Comparison of ENCODE assay signal across 8 cellular contexts in genomic region chr6:32415521-32416019, GRCh38. TPM values are rescaled to one million over a fixed set of nuclear protein-coding genes. Genes with fewer than 3 reads are reported as not detected.
A peak's percentile ranks its signal among the peaks of the same experiment; 100 is the strongest.
DNase-seq lines count a peak whose midpoint lies in the region; ATAC-seq, FAIRE-seq and TF ChIP-seq lines count a peak whose summit lies in the region.

No MANE protein-coding gene starts in this region.

- H3K4me1 Mint-ChIP-seq in activated B cell treated with CpG ODN at 0.5 μM for 24 hours: peaks cover 14% of the 10 kb centered on the region

- peak overlapping the region; percentile 53 for H3K4me3 Mint-ChIP-seq in activated B cell treated with CpG ODN at 0.5 μM for 24 hours

- FAIRE-seq in keratinocyte (lab: Jason Lieb, UNC): peak; percentile 79

- H2AFZ ChIP-seq in keratinocyte (ENCODE audit: control insufficient read depth, low read length): no peak overlapping the region

- intact Hi-C loops in activated B cell treated with CpG ODN at 0.5 μM for 24 hours (cut with micrococcal nuclease): loop anchor here (1.0 to 10.0 kb wide), 5 partner anchors 17 to 453 kb away; no protein-coding TSS in a partner anchor

- H3K79me2 ChIP-seq in keratinocyte (ENCODE audit: control insufficient read depth, insufficient read depth, low read length): no peaks in the 10 kb centered on the region

- H4K20me1 ChIP-seq in keratinocyte (ENCODE audit: control insufficient read depth, extremely low read depth, insufficient read depth, low read length): no peaks in the 10 kb centered on the region

- peak overlapping the region; percentile 75 for H3K4me2 ChIP-seq in keratinocyte (ENCODE audit: control insufficient read depth, extremely low read depth, insufficient read depth, low read depth, low read length)

- peaks cover 12% of the 10 kb centered on the region for H3K27me3 ChIP-seq in keratinocyte (ENCODE audit: control insufficient read depth, extremely low read depth, insufficient read depth, low read length)

- POLR2A ChIA-PET in activated B cell treated with CpG ODN at 0.5 μM for 24 hours (lab: Charles Lee): no interaction called here

- H3K36me3 ChIP-seq in keratinocyte (ENCODE audit: control insufficient read depth in 2 of 2, extremely low read depth in 1 of 2, insufficient read depth in 2 of 2, low read length in 2 of 2): no peaks in the 10 kb centered on the region

- DNase-seq in SHP77 (lab: John Stamatoyannopoulos, UW) (peak; percentile 41 to 50), SHP77 treated with DMSO at 0.1 percent for 48 hours (lab: John Stamatoyannopoulos, UW) (no peak), NCI-H2171 treated with DMSO at 0.1 percent for 48 hours (lab: John Stamatoyannopoulos, UW) (peak; percentile 53), activated B cell treated with CpG ODN at 0.5 μM for 24 hours (peak; percentile 69), cardiac fibroblast (ENCODE audit: low read depth in 2 of 2) (peak; percentile 76 to 81), keratinocyte (ENCODE audit: low read depth, low spot score) (no peak), NCI-H1436 (lab: John Stamatoyannopoulos, UW) (no peak)
- peak; percentile 85 to 86 for DNase-seq in stimulated activated CD4-positive, alpha-beta T cell treated with anti-CD3 and anti-CD28 coated beads, Interleukin-2, amount 100 ng/mL, for 24 hours

- peaks cover 5% of the 10 kb centered on the region for H3K4me1 ChIP-seq in keratinocyte (ENCODE audit: control insufficient read depth, extremely low read depth, insufficient read depth, low read length)

- no peak overlapping the region for H3K9ac ChIP-seq in keratinocyte (ENCODE audit: control insufficient read depth, extremely low read depth, insufficient read depth, low read length)

- CTCF ChIA-PET in activated B cell treated with CpG ODN at 0.5 μM for 24 hours (lab: Charles Lee): interaction anchor here (0.9 to 6.7 kb wide), 10 partner anchors 9 to 453 kb away, joined by 3 to 149 read pairs (median 22); no protein-coding TSS in a partner anchor

- H3K27ac ChIP-seq in keratinocyte (ENCODE audit: control insufficient read depth, insufficient read depth, low read length): no peak overlapping the region

- no peaks in the 10 kb centered on the region for H3K36me3 Mint-ChIP-seq in activated B cell treated with CpG ODN at 0.5 μM for 24 hours (ENCODE audit: low read depth)

- peaks cover 6% of the 10 kb centered on the region for H3K27me3 Mint-ChIP-seq in activated B cell treated with CpG ODN at 0.5 μM for 24 hours

- dilution Hi-C loops in keratinocyte (cut with MboI; ENCODE audit: extremely low pct_ligation_motif_present, low sequenced_read_pairs): no loop called here

- H3K4me3 ChIP-seq in cardiac fibroblast (replicated peaks in 1 of 2; ENCODE audit: low read depth in 2 of 2, low read length in 2 of 2) (no peak overlapping the region), keratinocyte (ENCODE audit: control insufficient read depth in 2 of 3, extremely low read depth in 1 of 3, insufficient read depth in 2 of 3, low read depth in 1 of 3, low read length in 3 of 3) (peak overlapping the region in 1 of 3 experiments; percentile 26)

- H3K27ac Mint-ChIP-seq in activated B cell treated with CpG ODN at 0.5 μM for 24 hours: no peak overlapping the region

- H3K9me3 ChIP-seq in keratinocyte (ENCODE audit: control insufficient read depth, low read depth, low read length): no peaks in the 10 kb centered on the region

- peak; percentile 73 for TF ChIP-seq CTCF in activated B cell treated with CpG ODN at 0.5 μM for 24 hours (IDR thresholded peaks at IDR 0.05)
- peak; percentile 98 for TF ChIP-seq CTCF in cardiac fibroblast (IDR thresholded peaks at IDR 0.05; ENCODE audit: low read depth, low read length)
- TF ChIP-seq CTCF in keratinocyte (optimal IDR thresholded peaks at IDR 0.05 in 1 of 3, IDR thresholded peaks at IDR 0.05 in 1 of 3, conservative IDR thresholded peaks at IDR 0.05 in 1 of 3; ENCODE audit: extremely low read depth in 1 of 3, insufficient read depth in 2 of 3, low read length in 3 of 3): peak; percentile 84 to 99 (median 93)

- H3K9me1 ChIP-seq in keratinocyte (ENCODE audit: control insufficient read depth, extremely low read depth, insufficient read depth, low read length): no peaks in the 10 kb centered on the region

- peak; percentile 82 for ATAC-seq in activated B cell treated with CpG ODN at 0.5 μM for 24 hours (ENCODE audit: low read depth)

- H3K9me3 Mint-ChIP-seq in activated B cell treated with CpG ODN at 0.5 μM for 24 hours: no peaks in the 10 kb centered on the region

RNA-seq across cellular contexts. Expression of gene BTNL2, which starts 8.6 kb away (rescaled TPM):
- not detected in 2 replicates for total RNA-seq in activated B cell treated with CpG ODN at 0.5 μM for 24 hours
- not detected in 3 replicates for polyA plus RNA-seq in keratinocyte
- polyA plus RNA-seq in keratinocyte (2011; ENCODE audit: low read depth): not detected
- not detected in 2 replicates for polyA plus RNA-seq in keratinocyte (2011; cell fraction: cytosol; rRNA removed)
- not detected in 2 replicates for polyA plus RNA-seq in keratinocyte (2011; cell fraction: nucleus; rRNA removed)
- polyA plus RNA-seq in keratinocyte (2012; ENCODE audit: low replicate concordance): not detected in 2 replicates
- not detected in 3 replicates for polyA minus RNA-seq in keratinocyte
- not detected for polyA minus RNA-seq in keratinocyte (2011; cell fraction: cytosol; rRNA and poly(A)+ RNA removed)
- polyA minus RNA-seq in keratinocyte (2011; cell fraction: nucleus; rRNA and poly(A)+ RNA removed): not detected in 2 replicates

RNA-seq across cellular contexts. Expression of gene HLA-DRA, which starts 24.1 kb away (rescaled TPM):
- 2,835 and 3,035 TPM in 2 replicates for total RNA-seq in activated B cell treated with CpG ODN at 0.5 μM for 24 hours
- polyA plus RNA-seq in keratinocyte: 0.21 to 2.4 TPM in 2 of 3 replicates, not detected in the other
- not detected for polyA plus RNA-seq in keratinocyte (2011; ENCODE audit: low read depth)
- 0.07 TPM in 1 of 2 replicates, not detected in the other for polyA plus RNA-seq in keratinocyte (2011; cell fraction: cytosol; rRNA removed)
- polyA plus RNA-seq in keratinocyte (2011; cell fraction: nucleus; rRNA removed): 0.09 TPM in 1 of 2 replicates, not detected in the other
- not detected in 2 replicates for polyA plus RNA-seq in keratinocyte (2012; ENCODE audit: low replicate concordance)
- polyA minus RNA-seq in keratinocyte: not detected in 3 replicates
- polyA minus RNA-seq in keratinocyte (2011; cell fraction: cytosol; rRNA and poly(A)+ RNA removed): not detected
- polyA minus RNA-seq in keratinocyte (2011; cell fraction: nucleus; rRNA and poly(A)+ RNA removed): not detected in 2 replicates

RNA-seq across cellular contexts. Expression of gene TSBP1, which starts 43.9 kb away (rescaled TPM):
- not detected in 2 replicates for total RNA-seq in activated B cell treated with CpG ODN at 0.5 μM for 24 hours
- polyA plus RNA-seq in keratinocyte: not detected in 3 replicates
- polyA plus RNA-seq in keratinocyte (2011; ENCODE audit: low read depth): not detected
- not detected in 2 replicates for polyA plus RNA-seq in keratinocyte (2011; cell fraction: cytosol; rRNA removed)
- not detected in 2 replicates for polyA plus RNA-seq in keratinocyte (2011; cell fraction: nucleus; rRNA removed)
- not detected in 2 replicates for polyA plus RNA-seq in keratinocyte (2012; ENCODE audit: low replicate concordance)
- polyA minus RNA-seq in keratinocyte: not detected in 3 replicates
- polyA minus RNA-seq in keratinocyte (2011; cell fraction: cytosol; rRNA and poly(A)+ RNA removed): not detected
- not detected in 2 replicates for polyA minus RNA-seq in keratinocyte (2011; cell fraction: nucleus; rRNA and poly(A)+ RNA removed)

Comparison
In these comparisons a context has a peak if more than half of its experiments do, and no peak if none do; other contexts are left out.
1. DNase-seq: peak in SHP77 (2 of 2), NCI-H2171 treated with DMSO at 0.1 percent for 48 hours (single experiment), activated B cell treated with CpG ODN at 0.5 μM for 24 hours (single experiment), cardiac fibroblast (2 of 2) and stimulated activated CD4-positive, alpha-beta T cell treated with anti-CD3 and anti-CD28 coated beads, Interleukin-2, amount 100 ng/mL, for 24 hours (2 of 2); none in SHP77 treated with DMSO at 0.1 percent for 48 hours (single experiment), keratinocyte (single experiment) and NCI-H1436 (single experiment).
2. Peak in every context shown above with its lines, with median percentiles within 50 percentile points of each other: CTCF ChIP-seq.